ENCODE assay signal across 11 cellular contexts in genomic region chr13:83265279-83265678, GRCh38.
"Had no signal": no experiment of that assay in that cellular context is flagged by ENCODE, and none has a peak within 500 bp of the region (broad histone marks: within the 10 kb centered on the region; RNA-seq: fewer than 3 reads in every experiment).

No MANE protein-coding gene starts in this region.

- H3K4me3 ChIP-seq: GM23248, GM23338, HAP-1 had no signal

- H3K27ac ChIP-seq: GM23248 had no signal

- FAIRE-seq: H1, H54 had no signal

- H3K36me3 ChIP-seq: HAP-1 had no signal

- ATAC-seq: GM23338, HCT116 had no signal

- H3K4me1 Mint-ChIP-seq: GM23338, H9 had no signal

- DNase-seq: GM23248, GOT3, H7, H9, HCEC 1CT, HFFc6 had no signal

- H3K4me2 ChIP-seq: GM23338 had no signal

- H3K4me3 Mint-ChIP-seq: GM23338, H9, HFFc6 had no signal

- H2AFZ ChIP-seq: GM23248, GM23338 had no signal

- H3K4me1 ChIP-seq: HAP-1 had no signal

- H3K27ac Mint-ChIP-seq: GM23338, H9, HFFc6 had no signal

- H3K9ac ChIP-seq: GM23248 had no signal

- H3K9me3 Mint-ChIP-seq: GM23338 had no signal

- H3K9me3 ChIP-seq: HAP-1 had no signal
